ENCODE assay signal across 19 cellular contexts in the genomic region with DNA sequence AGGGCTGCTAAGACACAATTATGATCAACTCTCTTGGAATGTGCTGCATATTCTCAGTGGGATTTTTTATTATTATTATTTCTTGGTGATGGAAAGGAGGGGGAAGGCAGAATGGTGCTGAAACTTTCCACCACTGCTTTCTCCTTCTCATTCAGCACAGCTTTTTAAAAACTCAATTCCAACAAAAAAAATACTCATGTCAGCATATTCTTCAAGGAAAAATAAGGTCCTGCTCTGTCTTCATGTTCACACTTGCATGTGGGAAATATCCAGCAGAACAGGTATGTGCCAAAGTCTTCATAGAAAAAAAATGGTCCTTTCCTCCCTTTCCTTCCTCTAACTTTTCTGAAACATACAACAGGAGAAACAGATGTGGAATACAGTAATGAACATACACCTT.
DNase-seq lines count a peak whose midpoint lies in the region; ATAC-seq, FAIRE-seq and TF ChIP-seq lines count a peak whose summit lies in the region.
"Had no signal": no experiment of that assay in that cellular context is flagged by ENCODE, and none has a peak within 500 bp of the region (broad histone marks: within the 10 kb centered on the region; RNA-seq: fewer than 3 reads in every experiment).

No MANE protein-coding gene starts in this region.

- no peak overlapping the region for H3K4me2 ChIP-seq in IMR-90 (ENCODE audit: low read depth, low read length)
- H3K4me2 ChIP-seq: BLaER1, GM23338 had no signal

- no TSS peak for BruUV-seq in IMR-90 (replicated peaks; lab: Mats Ljungman, UMichigan)

- intact Hi-C loops in IMR-90 (cut with micrococcal nuclease), result no loop called here

- peak; percentile 1 for DNase-seq in EH (ENCODE audit: low read depth)
- no peak for DNase-seq in IMR-90
- DNase-seq in bronchial epithelial cell (ENCODE audit: low read depth), result peak; percentile 23
- DNase-seq in stromal cell of bone marrow (ENCODE audit: low read depth), result peak; percentile 2
- no peak for DNase-seq in stimulated activated CD4-positive, alpha-beta T cell treated with anti-CD3 and anti-CD28 coated beads, Interleukin-12 subunit alpha, Interleukin-12 subunit beta, amount 100 ng/mL, for 4 hours
- no peak for DNase-seq in NCI-H1436 treated with DMSO at 0.1 percent for 48 hours (lab: John Stamatoyannopoulos, UW)
- DNase-seq: CD4-positive, alpha-beta T cell; CD8-positive, alpha-beta memory T cell; DMS 273 treated with DMSO at 0.1 percent for 48 hours; DMS79; H9 had no signal

- H3K23ac ChIP-seq in IMR-90 (ENCODE audit: low read depth, low read length), result no peak overlapping the region

- dilution Hi-C loops in IMR-90 (cut with HindIII; ENCODE audit: low sequenced_read_pairs, unreplicated experiment), result no loop called here

- no peaks in the 10 kb centered on the region for H3K9me1 ChIP-seq in IMR-90 (ENCODE audit: insufficient read depth, low read length)

- no peak overlapping the region for H3K9ac ChIP-seq in IMR-90 (ENCODE audit: low read depth, low read length)
- H3K9ac ChIP-seq: BLaER1 had no signal

- CTCF ChIA-PET in IMR-90 (lab: Yijun Ruan, JAX), result no interaction called here

- no peaks in the 10 kb centered on the region for H3K36me3 ChIP-seq in IMR-90 (ENCODE audit: control insufficient read depth, insufficient read depth, low read length)
- no peaks in the 10 kb centered on the region for H3K36me3 ChIP-seq in bronchial epithelial cell (ENCODE audit: control insufficient read depth, insufficient read depth, low read length)
- H3K36me3 ChIP-seq: BLaER1 had no signal

- H3K14ac ChIP-seq in IMR-90 (replicated peaks; ENCODE audit: low read depth, low read length), result no peak overlapping the region

- no peak for TF ChIP-seq POLR2A in IMR-90 (IDR thresholded peaks at IDR 0.05; ENCODE audit: low read depth, low read length)

- H3K18ac ChIP-seq in IMR-90 (ENCODE audit: low read depth, low read length), result no peak overlapping the region

- H3K27ac ChIP-seq in IMR-90 (ENCODE audit: insufficient read depth, low read length), result no peak overlapping the region
- H3K27ac ChIP-seq: BLaER1, C4-2B had no signal

- H2BK15ac ChIP-seq in IMR-90 (ENCODE audit: low read depth, low read length), result no peak overlapping the region

- H3K4ac ChIP-seq in IMR-90 (ENCODE audit: low read depth, low read length), result no peak overlapping the region

- TF ChIP-seq RAD21 in IMR-90 (IDR thresholded peaks at IDR 0.05; ENCODE audit: low read length), result no peak

- POLR2A ChIA-PET in IMR-90 (lab: Charles Lee; ENCODE audit: unreplicated experiment), result no interaction called here

- no peaks in the 10 kb centered on the region for H3K9me3 ChIP-seq in IMR-90 (ENCODE audit: control insufficient read depth, insufficient read depth, low read length)
- H3K9me3 ChIP-seq: BLaER1 had no signal

- FAIRE-seq in bronchial epithelial cell (lab: Jason Lieb, UNC), result no peak
- FAIRE-seq: D721Med, G401.6, GM12892 had no signal

- H3K79me1 ChIP-seq in IMR-90 (ENCODE audit: low read depth in 1 of 2, low read length in 2 of 2), result no peaks in the 10 kb centered on the region

- ATAC-seq in IMR-90 (ENCODE audit: low read depth) (no peak), HG03025 (IDR thresholded peaks at IDR 0.05; ENCODE audit: low FRiP score, unreplicated experiment) (no peak)
- ATAC-seq: GM23338, HCT116 had no signal

- no peak overlapping the region for H3K56ac ChIP-seq in IMR-90 (ENCODE audit: extremely low read depth, insufficient read depth, low read length)

- no peak overlapping the region for H3K4me3 ChIP-seq in IMR-90 (ENCODE audit: insufficient read depth, low read depth, low read length)
- no peak overlapping the region for H3K4me3 ChIP-seq in bronchial epithelial cell (ENCODE audit: low read depth, low read length)
- H3K4me3 ChIP-seq: BLaER1, GM23338 had no signal

- no peak overlapping the region for H4K91ac ChIP-seq in IMR-90 (ENCODE audit: insufficient read depth, low read depth, low read length)

- H2AK5ac ChIP-seq in IMR-90 (ENCODE audit: low read depth, low read length), result no peak overlapping the region

- no peak overlapping the region for H4K8ac ChIP-seq in IMR-90 (ENCODE audit: low read depth in 2 of 2, low read length in 2 of 2)

- H4K5ac ChIP-seq in IMR-90 (ENCODE audit: low read depth, low read length), result no peak overlapping the region

- H2BK20ac ChIP-seq in IMR-90 (ENCODE audit: low read depth, low read length), result no peak overlapping the region

- H3K4me1 ChIP-seq in IMR-90 (ENCODE audit: control insufficient read depth, insufficient read depth, low read length), result no peaks in the 10 kb centered on the region
- H3K4me1 ChIP-seq: BLaER1 had no signal

- H2AK9ac ChIP-seq in IMR-90 (replicated peaks; ENCODE audit: low read depth, low read length, poor library complexity), result no peak overlapping the region

- in situ Hi-C loops in IMR-90 (cut with MboI; ENCODE audit: low sequenced_read_pairs), result no loop called here

- H4K20me1 ChIP-seq in IMR-90 (ENCODE audit: insufficient read depth, low read length), result no peaks in the 10 kb centered on the region
- H4K20me1 ChIP-seq: BLaER1 had no signal

- H2BK5ac ChIP-seq in IMR-90 (ENCODE audit: low read depth, low read length, poor library complexity, severe bottlenecking), result no peak overlapping the region

- no peak overlapping the region for H2AFZ ChIP-seq in IMR-90 (replicated peaks; ENCODE audit: low read length, poor library complexity)
- H2AFZ ChIP-seq: GM23338 had no signal

- H3K27me3 ChIP-seq in IMR-90 (ENCODE audit: control insufficient read depth, insufficient read depth, low read length) (no peaks in the 10 kb centered on the region), bronchial epithelial cell (ENCODE audit: control insufficient read depth, insufficient read depth, low read length) (no peaks in the 10 kb centered on the region)
- H3K27me3 ChIP-seq: BLaER1 had no signal

- TF ChIP-seq CTCF in IMR-90 (conservative IDR thresholded peaks at IDR 0.05; ENCODE audit: low read depth, low read length) (no peak), bronchial epithelial cell (IDR thresholded peaks at IDR 0.05; ENCODE audit: insufficient read depth, low read length, severe bottlenecking) (no peak)

- H2BK120ac ChIP-seq in IMR-90 (ENCODE audit: low read depth, low read length), result no peak overlapping the region

TF ChIP-seq in IMR-90, 13 proteins besides CTCF, POLR2A, EP300 and RAD21:
- TF ChIP-seq NFE2L2 (IDR thresholded peaks at IDR 0.05; ENCODE audit: low read depth, low read length), result no peak
- TF ChIP-seq MXI1 (IDR thresholded peaks at IDR 0.05; ENCODE audit: borderline replicate concordance, low read depth, low read length), result no peak
- TF ChIP-seq MAFK (IDR thresholded peaks at IDR 0.05; ENCODE audit: low read depth, low read length), result peak; percentile 87

Comparison
In these comparisons a context has a peak if more than half of its experiments do, and no peak if none do; other contexts are left out.
1. DNase-seq: peak in EH (single experiment), bronchial epithelial cell (single experiment) and stromal cell of bone marrow (single experiment); none in IMR-90 (single experiment), stimulated activated CD4-positive, alpha-beta T cell treated with anti-CD3 and anti-CD28 coated beads, Interleukin-12 subunit alpha, Interleukin-12 subunit beta, amount 100 ng/mL, for 4 hours (single experiment) and NCI-H1436 treated with DMSO at 0.1 percent for 48 hours (single experiment).